In genomic region chr16:47777191-47777590, GRCh38 we compare ENCODE assay signal across 25 cellular contexts.
DNase-seq lines count a peak whose midpoint lies in the region; ATAC-seq and TF ChIP-seq lines count a peak whose summit lies in the region.
"Had no signal": no experiment of that assay in that cellular context is flagged by ENCODE, and none has a peak within 500 bp of the region (broad histone marks: within the 10 kb centered on the region; RNA-seq: fewer than 3 reads in every experiment).

No MANE protein-coding gene starts in this region.

- peak; percentile 16 for ATAC-seq in foreskin keratinocyte
- ATAC-seq in stimulated activated memory B cell treated with anti-CD40 and anti-IgM and Interleukin-4, amounts not matched to agents 10 μg/mL and 1 μg/mL and 100 μg/mL, for 72 hours = no peak
- no peak for ATAC-seq in GM18505 (IDR thresholded peaks at IDR 0.05; ENCODE audit: unreplicated experiment)
- ATAC-seq in GM21381 (IDR thresholded peaks at IDR 0.05; ENCODE audit: unreplicated experiment) = no peak
- ATAC-seq: left lobe of liver, WTC11 had no signal

- H3K27me3 Mint-ChIP-seq in stimulated activated memory B cell treated with anti-CD40 and anti-IgM and Interleukin-4, amounts not matched to agents 10 μg/mL and 1 μg/mL and 100 μg/mL, for 72 hours = no peaks in the 10 kb centered on the region
- H3K27me3 Mint-ChIP-seq: dendritic cell treated with granulocyte-macrophage colony-stimulating factor and Interleukin-4, amounts not matched to agents 40 ng/mL and 50 ng/mL, for 4 days had no signal

- H3K4me1 ChIP-seq in foreskin keratinocyte = no peaks in the 10 kb centered on the region
- H3K4me1 ChIP-seq: right atrium auricular region had no signal

- H3K27ac ChIP-seq in foreskin keratinocyte = no peak overlapping the region
- H3K27ac ChIP-seq: neutrophil, right atrium auricular region, thoracic aorta had no signal

- H3K9me3 Mint-ChIP-seq in stimulated activated memory B cell treated with anti-CD40 and anti-IgM and Interleukin-4, amounts not matched to agents 10 μg/mL and 1 μg/mL and 100 μg/mL, for 72 hours = peaks cover 5% of the 10 kb centered on the region
- H3K9me3 Mint-ChIP-seq: activated CD4-positive, alpha-beta memory T cell treated with anti-CD3 and anti-CD28 coated beads for 36 hours; activated naive CD4-positive, alpha-beta T cell treated with anti-CD3 and anti-CD28 coated beads for 36 hours; activated T-cell treated with anti-CD3 and anti-CD28 coated beads, Interleukin-2, amount 50 U/mL, for 24 hours; CD8-positive, alpha-beta memory T cell had no signal

- no peak overlapping the region for H3K4me3 Mint-ChIP-seq in stimulated activated memory B cell treated with anti-CD40 and anti-IgM and Interleukin-4, amounts not matched to agents 10 μg/mL and 1 μg/mL and 100 μg/mL, for 72 hours
- H3K4me3 Mint-ChIP-seq: activated CD4-positive, alpha-beta memory T cell treated with anti-CD3 and anti-CD28 coated beads for 36 hours; activated naive CD4-positive, alpha-beta T cell treated with anti-CD3 and anti-CD28 coated beads for 36 hours; activated T-cell treated with anti-CD3 and anti-CD28 coated beads, Interleukin-2, amount 50 U/mL, for 24 hours; brain; dendritic cell treated with granulocyte-macrophage colony-stimulating factor and Interleukin-4, amounts not matched to agents 40 ng/mL and 50 ng/mL, for 4 days; T-helper 2 cell treated with Interferon-gamma antibody and Interleukin-4, amounts not matched to agents 5 μg/mL and 100 μg/mL, for 36 hours; WTC11 had no signal

- no peak overlapping the region for H3K4me3 ChIP-seq in astrocyte of the spinal cord (ENCODE audit: low read depth, low read length)
- H3K4me3 ChIP-seq: right atrium auricular region, thoracic aorta had no signal

- peaks cover 2% of the 10 kb centered on the region for H3K27me3 ChIP-seq in foreskin keratinocyte
- H3K27me3 ChIP-seq: neutrophil, right atrium auricular region had no signal

- DNase-seq in AG20443 (ENCODE audit: low spot score) (peak; percentile 22), KBM-7 (peak; percentile 11), astrocyte of the spinal cord (ENCODE audit: low read depth, low spot score) (peak; percentile 34), foreskin keratinocyte (peak; percentile 41 to 63), middle frontal gyrus (ENCODE audit: extremely low spot score, low spot score) (no peak)
- DNase-seq: activated CD4-positive, alpha-beta memory T cell treated with anti-CD3 and anti-CD28 coated beads for 36 hours; activated naive CD4-positive, alpha-beta T cell treated with anti-CD3 and anti-CD28 coated beads for 36 hours; activated T-cell treated with anti-CD3 and anti-CD28 coated beads, Interleukin-2, amount 50 U/mL, for 24 hours; CD8-positive, alpha-beta memory T cell; DMS53; Kasumi-1; NCI-H1417 treated with DMSO at 0.1 percent for 48 hours; NCI-H748 treated with DMSO at 0.1 percent for 48 hours; stimulated activated CD4-positive, alpha-beta T cell treated with anti-CD3 and anti-CD28 coated beads, Interleukin-15, amount 100 ng/mL, for 24 hours had no signal

- TF ChIP-seq CTCF in astrocyte of the spinal cord (IDR thresholded peaks at IDR 0.05; ENCODE audit: low read depth, low read length) = no peak
- TF ChIP-seq CTCF in foreskin keratinocyte (conservative IDR thresholded peaks at IDR 0.05) = no peak

- H3K4me1 Mint-ChIP-seq in stimulated activated memory B cell treated with anti-CD40 and anti-IgM and Interleukin-4, amounts not matched to agents 10 μg/mL and 1 μg/mL and 100 μg/mL, for 72 hours = peaks cover 11% of the 10 kb centered on the region

- H3K27ac Mint-ChIP-seq in stimulated activated memory B cell treated with anti-CD40 and anti-IgM and Interleukin-4, amounts not matched to agents 10 μg/mL and 1 μg/mL and 100 μg/mL, for 72 hours = no peak overlapping the region
- H3K27ac Mint-ChIP-seq: activated CD4-positive, alpha-beta memory T cell treated with anti-CD3 and anti-CD28 coated beads for 36 hours; activated naive CD4-positive, alpha-beta T cell treated with anti-CD3 and anti-CD28 coated beads for 36 hours; activated T-cell treated with anti-CD3 and anti-CD28 coated beads, Interleukin-2, amount 50 U/mL, for 24 hours; brain; dendritic cell treated with granulocyte-macrophage colony-stimulating factor and Interleukin-4, amounts not matched to agents 40 ng/mL and 50 ng/mL, for 4 days; T-helper 2 cell treated with Interferon-gamma antibody and Interleukin-4, amounts not matched to agents 5 μg/mL and 100 μg/mL, for 36 hours; WTC11 had no signal

- no peak for TF ChIP-seq POLR2A in GM18505 (IDR thresholded peaks at IDR 0.05; ENCODE audit: borderline replicate concordance, extremely low read depth, insufficient read depth, insufficient read length)

- H3K36me3 Mint-ChIP-seq in stimulated activated memory B cell treated with anti-CD40 and anti-IgM and Interleukin-4, amounts not matched to agents 10 μg/mL and 1 μg/mL and 100 μg/mL, for 72 hours = no peaks in the 10 kb centered on the region
- H3K36me3 Mint-ChIP-seq: activated CD4-positive, alpha-beta memory T cell treated with anti-CD3 and anti-CD28 coated beads for 36 hours; brain; CD8-positive, alpha-beta memory T cell had no signal

- in situ Hi-C loops in KBM-7 (cut with MboI; ENCODE audit: low pct_unique_long_range_greater_than_20kb, low sequenced_read_pairs) = no loop called here
- in situ Hi-C loops in astrocyte of the spinal cord (cut with HindIII; ENCODE audit: low sequenced_read_pairs) = no loop called here
